Comparison of ENCODE assay signal across 21 cellular contexts in the genomic region with DNA sequence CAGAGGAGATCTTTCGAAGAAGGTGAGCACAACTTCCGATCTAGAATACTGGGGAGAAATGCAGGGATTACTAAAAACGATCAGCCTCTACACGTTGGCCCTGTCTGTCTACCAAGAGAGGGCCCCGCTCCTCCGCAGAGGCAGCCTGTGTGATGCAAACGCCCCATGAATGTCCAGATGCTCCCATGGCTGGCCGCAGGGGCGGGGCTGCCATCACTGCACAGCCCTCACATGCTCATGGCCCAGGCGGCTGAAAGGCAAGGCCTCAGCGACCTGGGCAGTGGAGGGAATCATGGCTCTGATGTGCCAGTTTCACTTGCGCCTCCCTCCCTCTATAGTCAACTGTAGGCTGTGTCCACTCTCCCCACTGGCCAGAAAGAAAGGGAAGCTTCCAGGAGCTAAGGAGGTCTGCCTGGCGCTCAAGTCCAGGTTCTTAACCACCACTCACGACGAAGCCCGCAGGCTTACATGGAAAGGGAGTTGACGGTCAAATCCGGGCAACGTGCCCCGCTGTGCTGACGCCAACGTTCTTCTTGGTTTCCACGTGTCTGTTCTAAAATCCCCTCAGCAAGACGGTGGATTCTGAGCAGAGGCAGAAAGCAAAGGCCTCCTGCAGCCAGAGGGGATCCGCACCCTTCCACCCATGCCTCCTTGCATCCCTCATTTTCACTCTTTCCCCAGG. TPM values are rescaled to one million over a fixed set of nuclear protein-coding genes. Genes with fewer than 3 reads are reported as not detected.
DNase-seq lines count a peak whose midpoint lies in the region; ATAC-seq, FAIRE-seq and TF ChIP-seq lines count a peak whose summit lies in the region.
"Had no signal": no experiment of that assay in that cellular context is flagged by ENCODE, and none has a peak within 500 bp of the region (broad histone marks: within the 10 kb centered on the region; RNA-seq: fewer than 3 reads in every experiment).

No MANE protein-coding gene starts in this region.

- no peak overlapping the region for H3K9ac ChIP-seq in GM23248
- no peak overlapping the region for H3K9ac ChIP-seq in kidney (ENCODE audit: low read length in 2 of 2)
- H3K9ac ChIP-seq in subcutaneous abdominal adipose tissue (ENCODE audit: low read length in 5 of 5) = no peak overlapping the region

- H3K27me3 ChIP-seq in GM23248 (replicated peaks; ENCODE audit: insufficient read depth) (no peaks in the 10 kb centered on the region), ascending aorta (no peaks in the 10 kb centered on the region), subcutaneous abdominal adipose tissue (ENCODE audit: control insufficient read depth in 5 of 5, insufficient read depth in 4 of 5, low read length in 5 of 5) (no peaks in the 10 kb centered on the region)

- no peaks in the 10 kb centered on the region for H3K9me2 ChIP-seq in GM23248 (ENCODE audit: insufficient read depth)

- H3K27ac ChIP-seq in GM23248 (peak overlapping the region; percentile 66; the same call in 1 of the 2 replicates), ascending aorta (peak overlapping the region; percentile 45 to 100), kidney (ENCODE audit: low read depth in 2 of 2, low read length in 2 of 2) (no peak overlapping the region), subcutaneous abdominal adipose tissue (ENCODE audit: low read depth, low read length) (peak overlapping the region; percentile 41)
- H3K27ac ChIP-seq: A549 had no signal

- no peak overlapping the region for H3K4me3 Mint-ChIP-seq in activated naive CD4-positive, alpha-beta T cell treated with anti-CD3 and anti-CD28 coated beads for 36 hours
- H3K4me3 Mint-ChIP-seq: CD14-positive monocyte, H9 had no signal

- CTCF ChIA-PET in activated naive CD4-positive, alpha-beta T cell treated with anti-CD3 and anti-CD28 coated beads for 36 hours (lab: Charles Lee) = interaction anchor here (0.7 kb wide), 1 partner anchor 241 kb away, joined by 3 read pairs; no protein-coding TSS in a partner anchor

- 58 to 65% methylated on average over 25 of the region's 25 CpGs for WGBS in GM23248 (ENCODE audit: low coverage in 1 of 2, low lambda C conversion rate in 2 of 2, missing lambda C conversion rate in 2 of 2), 2 experiments

- H3K27ac Mint-ChIP-seq in activated naive CD4-positive, alpha-beta T cell treated with anti-CD3 and anti-CD28 coated beads for 36 hours = no peak overlapping the region
- H3K27ac Mint-ChIP-seq: CD14-positive monocyte, H9 had no signal

- H4K20me1 ChIP-seq in GM23248 (ENCODE audit: insufficient read depth) = peaks cover 40% of the 10 kb centered on the region

- peaks cover 3% of the 10 kb centered on the region for H3K4me1 Mint-ChIP-seq in activated naive CD4-positive, alpha-beta T cell treated with anti-CD3 and anti-CD28 coated beads for 36 hours (ENCODE audit: low read depth)

- TF ChIP-seq CTCF in ascending aorta (IDR thresholded peaks at IDR 0.05) (no peak), kidney (IDR thresholded peaks at IDR 0.05; ENCODE audit: borderline replicate concordance, extremely low read depth, insufficient read depth) (no peak)

- no peak overlapping the region for H3K4me3 ChIP-seq in GM23248
- H3K4me3 ChIP-seq in ascending aorta = peak overlapping the region in 1 of 2 donors; percentile 82
- H3K4me3 ChIP-seq in kidney (ENCODE audit: low read length in 2 of 2) = no peak overlapping the region
- H3K4me3 ChIP-seq in subcutaneous abdominal adipose tissue (ENCODE audit: low read depth in 1 of 5, low read length in 5 of 5) = no peak overlapping the region
- H3K4me3 ChIP-seq: A549 had no signal

- in situ Hi-C loops in GM23248 (cut with MboI) = no loop called here

- no peak overlapping the region for H3K4me2 ChIP-seq in GM23248 (ENCODE audit: unreplicated experiment)
- H3K4me2 ChIP-seq: A549 had no signal

- peaks cover 99% of the 10 kb centered on the region for H3K79me2 ChIP-seq in GM23248 (ENCODE audit: insufficient read depth)

- H3K9me3 ChIP-seq in GM23248 (ENCODE audit: low read depth) (no peaks in the 10 kb centered on the region), ascending aorta (no peaks in the 10 kb centered on the region), kidney (ENCODE audit: control insufficient read depth in 1 of 2, low read length in 2 of 2) (peaks cover 0 to 4% of the 10 kb centered on the region in 2 donors), subcutaneous abdominal adipose tissue (ENCODE audit: control insufficient read depth in 5 of 5, low read length in 5 of 5) (no peaks in the 10 kb centered on the region)

- ATAC-seq in HG03432 (IDR thresholded peaks at IDR 0.05; ENCODE audit: unreplicated experiment) = no peak
- ATAC-seq: A549, Panc1 had no signal

- intact Hi-C loops in ascending aorta (cut with DNase I) = loop anchor here (10.0 kb wide), 1 partner anchor 622 kb away; a partner anchor contains a TSS
- intact Hi-C loops in kidney (cut with DNase I) = loop anchor here (5.0 kb wide), 1 partner anchor 455 kb away; no protein-coding TSS in a partner anchor
- intact Hi-C loops in activated naive CD4-positive, alpha-beta T cell treated with anti-CD3 and anti-CD28 coated beads for 36 hours (cut with micrococcal nuclease) = no loop called here

- DNase-seq in GM23248 (no peak), ascending aorta (ENCODE audit: low spot score in 2 of 2) (no peak), kidney (peak; percentile 49), DMS 273 treated with DMSO at 0.1 percent for 48 hours (lab: John Stamatoyannopoulos, UW) (no peak), H4 (ENCODE audit: low spot score) (no peak)
- no peak for DNase-seq in activated naive CD4-positive, alpha-beta T cell treated with anti-CD3 and anti-CD28 coated beads for 36 hours
- DNase-seq: COR-L47, DMS153, H9, IMR-90, NCI-H1105, NCI-H187, NCI-H226, NCI-H524 treated with DMSO at 0.1 percent for 48 hours, SHP77 had no signal

- H3K36me3 ChIP-seq in GM23248 (ENCODE audit: low read depth) = peaks cover 42% of the 10 kb centered on the region
- H3K36me3 ChIP-seq in ascending aorta = peaks cover 63 to 71% of the 10 kb centered on the region in 2 donors
- H3K36me3 ChIP-seq in kidney (ENCODE audit: control insufficient read depth in 1 of 2, insufficient read depth in 2 of 2, low read length in 2 of 2) = peaks cover 8 to 22% of the 10 kb centered on the region in 2 donors
- H3K36me3 ChIP-seq in subcutaneous abdominal adipose tissue (ENCODE audit: control insufficient read depth in 5 of 5, insufficient read depth in 5 of 5, low read length in 5 of 5) = peaks cover 5 to 74% (median 64%) of the 10 kb centered on the region in 5 donors

- H3K4me1 ChIP-seq in GM23248 (ENCODE audit: insufficient read depth) (peaks cover 43% of the 10 kb centered on the region), ascending aorta (peaks cover 41 to 91% of the 10 kb centered on the region in 2 donors), kidney (ENCODE audit: control insufficient read depth in 1 of 2, insufficient read depth in 1 of 2, low read depth in 1 of 2, low read length in 2 of 2) (peaks cover 0 to 4% of the 10 kb centered on the region in 2 donors), subcutaneous abdominal adipose tissue (ENCODE audit: control insufficient read depth in 5 of 5, insufficient read depth in 5 of 5, low read length in 5 of 5) (peaks cover 15 to 65% (median 54%) of the 10 kb centered on the region in 5 donors)

- no peaks in the 10 kb centered on the region for H3K9me3 Mint-ChIP-seq in activated naive CD4-positive, alpha-beta T cell treated with anti-CD3 and anti-CD28 coated beads for 36 hours

- peaks cover 65% of the 10 kb centered on the region for H3F3A ChIP-seq in GM23248 (ENCODE audit: insufficient read depth)

- H3K36me3 Mint-ChIP-seq in activated naive CD4-positive, alpha-beta T cell treated with anti-CD3 and anti-CD28 coated beads for 36 hours (ENCODE audit: low read depth) = no peaks in the 10 kb centered on the region
- H3K36me3 Mint-ChIP-seq: CD14-positive monocyte had no signal

- H3K27me3 Mint-ChIP-seq in activated naive CD4-positive, alpha-beta T cell treated with anti-CD3 and anti-CD28 coated beads for 36 hours (ENCODE audit: low read depth) = peaks cover 12% of the 10 kb centered on the region

- FAIRE-seq in kidney (lab: Jason Lieb, UNC) = no peak
- FAIRE-seq: A549, GM12892 had no signal

- no peak overlapping the region for H2AFZ ChIP-seq in GM23248

RNA-seq across cellular contexts. Expression of a gene that starts 14.2 kb away (rescaled TPM):
- total RNA-seq in GM23248 (2014; rRNA removed; shearing (Covaris generic)) = 167 and 192 TPM in 2 replicates
- polyA plus RNA-seq in GM23248 (2016; fragmentation: Nextera tagmentation; extraction: Ambion mirVana) (122 and 135 TPM in 2 replicates), kidney (ENCODE audit: insufficient read depth, low read depth, low replicate concordance) (35.0 TPM)
- total RNA-seq in ascending aorta (310 TPM), kidney (28.9 TPM)
- under 1 TPM; 0.17 to 0.36 TPM for total RNA-seq in activated naive CD4-positive, alpha-beta T cell treated with anti-CD3 and anti-CD28 coated beads for 36 hours
- 13.7 and 21.3 TPM in 2 replicates for total RNA-seq in H4 (2014; rRNA removed; shearing (Covaris generic))

Comparison
In these comparisons a context has a peak if more than half of its experiments do, and no peak if none do; other contexts are left out.
1. H3K27ac ChIP-seq: peak in GM23248 (single experiment), ascending aorta (2 of 2) and subcutaneous abdominal adipose tissue (single experiment); none in kidney (0 of 2).
2. RNA of a gene that starts 14.2 kb away (total RNA-seq): 310 TPM in ascending aorta (single experiment), 167 to 192 TPM in GM23248, 28.9 TPM in kidney (single experiment) and 13.7 to 21.3 TPM in H4; 0.17 to 0.36 TPM in activated naive CD4-positive, alpha-beta T cell treated with anti-CD3 and anti-CD28 coated beads for 36 hours; every median in the first group is over 10 times any median in the second.